20 cellular contexts compared by ENCODE assay signal in the genomic region with DNA sequence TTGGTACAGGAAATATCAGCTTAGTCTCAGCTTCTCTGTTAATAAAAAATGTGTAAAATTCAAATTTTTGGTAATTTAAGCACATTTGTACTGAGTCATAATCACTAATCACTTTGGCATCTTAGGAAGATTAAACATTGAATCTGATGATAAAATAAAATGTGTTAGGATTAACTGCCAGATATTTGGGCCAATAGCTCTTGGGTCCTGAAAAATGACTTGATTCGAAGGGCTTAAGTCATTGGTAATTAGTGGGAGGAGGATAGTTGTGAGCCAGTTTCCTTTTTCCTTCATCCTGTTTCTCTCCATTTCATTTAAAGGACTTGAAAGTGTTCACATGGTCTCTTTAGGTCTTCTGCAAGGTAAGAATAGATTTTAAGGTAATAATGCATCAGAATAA.
"Had no signal": no experiment of that assay in that cellular context is flagged by ENCODE, and none has a peak within 500 bp of the region (broad histone marks: within the 10 kb centered on the region; RNA-seq: fewer than 3 reads in every experiment).

No MANE protein-coding gene starts in this region.

- H3K4me1 Mint-ChIP-seq: activated B cell treated with CpG ODN at 0.5 μM for 24 hours; activated CD4-positive, alpha-beta T cell treated with anti-CD3 and anti-CD28 coated beads, Interleukin-2, amount 10 ng/mL, durations not matched to agents 24 days and 14 days; stimulated activated memory B cell treated with anti-CD40 and anti-IgM and Interleukin-4, amounts not matched to agents 10 μg/mL and 1 μg/mL and 100 μg/mL, for 72 hours had no signal

- FAIRE-seq: pancreas had no signal

- H3K4me3 ChIP-seq: body of pancreas, colonic mucosa, esophagus muscularis mucosa, gastrocnemius medialis, heart left ventricle, pancreas, thyroid gland had no signal

- DNase-seq: activated B cell treated with CpG ODN at 0.5 μM for 24 hours; activated CD4-positive, alpha-beta T cell treated with anti-CD3 and anti-CD28 coated beads, Interleukin-2, amount 10 ng/mL, durations not matched to agents 24 days and 14 days; activated CD8-positive, alpha-beta memory T cell treated with anti-CD3 and anti-CD28 coated beads, Interleukin-2, amount 50 U/mL, for 48 hours; activated gamma-delta T cell; activated T-cell treated with anti-CD3 and anti-CD28 coated beads, Interleukin-2, amount 50 U/mL, for 72 hours; amniotic stem cell; body of pancreas; central memory CD4-positive, alpha-beta T cell; colonic mucosa; effector CD4-positive, alpha-beta T cell; gastrocnemius medialis; heart left ventricle; midbrain; pancreas; thyroid gland had no signal

- H3K4me1 ChIP-seq: body of pancreas, colonic mucosa, esophagus muscularis mucosa, gastrocnemius medialis, heart left ventricle, pancreas, thyroid gland had no signal

- H3K9me3 Mint-ChIP-seq: T-helper 2 cell treated with Interferon-gamma antibody and Interleukin-4, amounts not matched to agents 5 μg/mL and 100 μg/mL, for 36 hours had no signal

- H3K36me3 Mint-ChIP-seq: activated naive CD8-positive, alpha-beta T cell; stimulated activated memory B cell treated with anti-CD40 and anti-IgM and Interleukin-4, amounts not matched to agents 10 μg/mL and 1 μg/mL and 100 μg/mL, for 72 hours had no signal

- H3K4me3 Mint-ChIP-seq: activated B cell treated with CpG ODN at 0.5 μM for 24 hours; activated CD4-positive, alpha-beta T cell treated with anti-CD3 and anti-CD28 coated beads, Interleukin-2, amount 10 ng/mL, durations not matched to agents 24 days and 14 days; activated naive CD8-positive, alpha-beta T cell; activated T-cell treated with anti-CD3 and anti-CD28 coated beads, Interleukin-2, amount 50 U/mL, for 72 hours; neural crest cell; stimulated activated memory B cell treated with anti-CD40 and anti-IgM and Interleukin-4, amounts not matched to agents 10 μg/mL and 1 μg/mL and 100 μg/mL, for 72 hours; T-helper 2 cell treated with Interferon-gamma antibody and Interleukin-4, amounts not matched to agents 5 μg/mL and 100 μg/mL, for 36 hours had no signal

- H3K27ac Mint-ChIP-seq: activated B cell treated with CpG ODN at 0.5 μM for 24 hours; activated CD4-positive, alpha-beta T cell treated with anti-CD3 and anti-CD28 coated beads, Interleukin-2, amount 10 ng/mL, durations not matched to agents 24 days and 14 days; activated naive CD8-positive, alpha-beta T cell; activated T-cell treated with anti-CD3 and anti-CD28 coated beads, Interleukin-2, amount 50 U/mL, for 72 hours; stimulated activated memory B cell treated with anti-CD40 and anti-IgM and Interleukin-4, amounts not matched to agents 10 μg/mL and 1 μg/mL and 100 μg/mL, for 72 hours; T-helper 2 cell treated with Interferon-gamma antibody and Interleukin-4, amounts not matched to agents 5 μg/mL and 100 μg/mL, for 36 hours had no signal

- H3K27me3 Mint-ChIP-seq: activated CD4-positive, alpha-beta T cell treated with anti-CD3 and anti-CD28 coated beads, Interleukin-2, amount 10 ng/mL, durations not matched to agents 24 days and 14 days; activated naive CD8-positive, alpha-beta T cell had no signal

- H3K27ac ChIP-seq: body of pancreas, colonic mucosa, esophagus muscularis mucosa, gastrocnemius medialis, heart left ventricle, pancreas, thyroid gland had no signal

- H3K27me3 ChIP-seq: body of pancreas, colonic mucosa, esophagus muscularis mucosa, gastrocnemius medialis, heart left ventricle, pancreas, thyroid gland had no signal

- H3K9me3 ChIP-seq: body of pancreas, colonic mucosa, esophagus muscularis mucosa, gastrocnemius medialis, pancreas, thyroid gland had no signal

- H3K36me3 ChIP-seq: colonic mucosa, esophagus muscularis mucosa, gastrocnemius medialis, heart left ventricle, pancreas, thyroid gland had no signal
